9 cellular contexts compared by ENCODE assay signal in genomic region chr10:12042797-12043651, GRCh38. TPM values are rescaled to one million over a fixed set of nuclear protein-coding genes. Genes with fewer than 3 reads are reported as not detected.
DNase-seq lines count a peak whose midpoint lies in the region; ATAC-seq, FAIRE-seq and TF ChIP-seq lines count a peak whose summit lies in the region.
"Had no signal": no experiment of that assay in that cellular context is flagged by ENCODE, and none has a peak within 500 bp of the region (broad histone marks: within the 10 kb centered on the region; RNA-seq: fewer than 3 reads in every experiment).

Gene UPF2 (minus strand): TSS chr10:12042809. CDS start chr10:12035423, 7,386 bp downstream.

- no peak for TF ChIP-seq CTCF in keratinocyte (optimal IDR thresholded peaks at IDR 0.05 in 1 of 3, IDR thresholded peaks at IDR 0.05 in 1 of 3, conservative IDR thresholded peaks at IDR 0.05 in 1 of 3; ENCODE audit: extremely low read depth in 1 of 3, insufficient read depth in 2 of 3, low read length in 3 of 3)

- peaks cover 45% of the 10 kb centered on the region for H3K79me2 ChIP-seq in keratinocyte (ENCODE audit: control insufficient read depth, insufficient read depth, low read length)

- no peaks in the 10 kb centered on the region for H3K9me3 ChIP-seq in keratinocyte (ENCODE audit: control insufficient read depth, low read depth, low read length)

- peak within 1 kb of the TSS; percentile 89 to 100 (median 93) for H3K4me3 ChIP-seq in keratinocyte (ENCODE audit: control insufficient read depth in 2 of 3, extremely low read depth in 1 of 3, insufficient read depth in 2 of 3, low read depth in 1 of 3, low read length in 3 of 3)

- H3K9ac ChIP-seq in keratinocyte (ENCODE audit: control insufficient read depth, extremely low read depth, insufficient read depth, low read length), result peak within 1 kb of the TSS; percentile 100

- H3K4me1 ChIP-seq in keratinocyte (ENCODE audit: control insufficient read depth, extremely low read depth, insufficient read depth, low read length), result peaks cover 11% of the 10 kb centered on the region

- H3K9me1 ChIP-seq in keratinocyte (ENCODE audit: control insufficient read depth, extremely low read depth, insufficient read depth, low read length), result no peaks in the 10 kb centered on the region

- peak within 1 kb of the TSS; percentile 92 for H3K4me2 ChIP-seq in keratinocyte (ENCODE audit: control insufficient read depth, extremely low read depth, insufficient read depth, low read depth, low read length)

- H3K36me3 ChIP-seq in keratinocyte (ENCODE audit: control insufficient read depth in 2 of 2, extremely low read depth in 1 of 2, insufficient read depth in 2 of 2, low read length in 2 of 2), result no peaks in the 10 kb centered on the region

- no peaks in the 10 kb centered on the region for H3K27me3 ChIP-seq in keratinocyte (ENCODE audit: control insufficient read depth, extremely low read depth, insufficient read depth, low read length)

- FAIRE-seq in GM19239 (lab: Jason Lieb, UNC) (peak; percentile 97), keratinocyte (lab: Jason Lieb, UNC) (peak; percentile 74)
- FAIRE-seq: colon had no signal

- peak within 1 kb of the TSS; percentile 98 for H2AFZ ChIP-seq in keratinocyte (ENCODE audit: control insufficient read depth, low read length)

- peak within 1 kb of the TSS; percentile 100 for H3K27ac ChIP-seq in keratinocyte (ENCODE audit: control insufficient read depth, insufficient read depth, low read length)

- ATAC-seq in HG03442 (IDR thresholded peaks at IDR 0.05; ENCODE audit: unreplicated experiment), result peak; percentile 45

- DNase-seq in AML-193 (lab: John Stamatoyannopoulos, UW), result peak; percentile 94 to 95
- DNase-seq in GM19239 (ENCODE audit: insufficient read length, low spot score), result peak; percentile 69
- peak; percentile 66 to 88 for DNase-seq in NCI-H524 (lab: John Stamatoyannopoulos, UW)
- DNase-seq in activated CD4-positive, alpha-beta T cell treated with anti-CD3 and anti-CD28 coated beads for 24 hours (ENCODE audit: low read depth in 2 of 2), result peak; percentile 95 to 96
- peak; percentile 97 for DNase-seq in cerebellum (ENCODE audit: low spot score)
- DNase-seq in keratinocyte (ENCODE audit: low read depth, low spot score), result peak; percentile 94
- peak; percentile 96 to 99 (median 97) for DNase-seq in stimulated activated CD4-positive, alpha-beta T cell treated with anti-CD3 and anti-CD28 coated beads, Interleukin-12 subunit alpha, Interleukin-12 subunit beta, amount 100 ng/mL, for 48 hours (ENCODE audit: low read depth in 2 of 3, low spot score in 1 of 3)

- H4K20me1 ChIP-seq in keratinocyte (ENCODE audit: control insufficient read depth, extremely low read depth, insufficient read depth, low read length), result no peaks in the 10 kb centered on the region

- dilution Hi-C loops in keratinocyte (cut with MboI; ENCODE audit: extremely low pct_ligation_motif_present, low sequenced_read_pairs), result no loop called here

RNA-seq across cellular contexts. Expression of gene UPF2, which starts in this region (rescaled TPM):
- total RNA-seq in cerebellum, result 19.1 TPM
- 14.0 to 20.3 TPM (median 14.4 TPM) in 3 replicates for polyA plus RNA-seq in keratinocyte
- polyA plus RNA-seq in keratinocyte (2011; ENCODE audit: low read depth), result 84.0 TPM
- polyA plus RNA-seq in keratinocyte (2011; cell fraction: cytosol; rRNA removed), result 9.7 and 16.1 TPM in 2 replicates
- polyA plus RNA-seq in keratinocyte (2011; cell fraction: nucleus; rRNA removed), result 19.3 and 26.5 TPM in 2 replicates
- 13.5 and 20.9 TPM in 2 replicates for polyA plus RNA-seq in keratinocyte (2012; ENCODE audit: low replicate concordance)
- polyA minus RNA-seq in keratinocyte, result 2.3 to 20.1 TPM (median 9.9 TPM) in 3 replicates
- 6.9 TPM for polyA minus RNA-seq in keratinocyte (2011; cell fraction: cytosol; rRNA and poly(A)+ RNA removed)
- polyA minus RNA-seq in keratinocyte (2011; cell fraction: nucleus; rRNA and poly(A)+ RNA removed), result 11.4 and 23.7 TPM in 2 replicates

Comparison
In these comparisons a context has a peak if more than half of its experiments do, and no peak if none do; other contexts are left out.
1. Peak in every context shown above with its lines: DNase-seq, ATAC-seq, H3K4me3 ChIP-seq and H3K27ac ChIP-seq.